16 cellular contexts compared by ENCODE assay signal in the genomic region with DNA sequence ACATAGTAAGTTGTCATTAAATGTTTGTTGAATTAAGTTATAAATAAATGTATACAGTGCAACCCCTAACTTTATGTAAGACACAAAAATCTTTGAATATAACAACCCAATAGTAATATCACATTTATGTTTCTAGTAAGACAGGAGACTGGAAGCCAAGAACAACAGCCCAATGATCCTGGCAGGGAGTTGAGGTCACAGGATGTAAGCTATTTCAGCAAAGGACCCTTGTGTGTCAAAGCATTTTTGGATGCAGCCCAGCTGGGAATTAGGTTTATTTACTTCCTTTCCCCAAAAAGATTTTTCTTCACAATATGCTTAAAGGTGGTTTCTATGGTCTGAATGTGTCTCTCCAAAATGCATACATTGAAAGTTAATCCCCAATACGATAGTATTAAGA. TPM values are rescaled to one million over a fixed set of nuclear protein-coding genes. Genes with fewer than 3 reads are reported as not detected.
"Had no signal": no experiment of that assay in that cellular context is flagged by ENCODE, and none has a peak within 500 bp of the region (broad histone marks: within the 10 kb centered on the region; RNA-seq: fewer than 3 reads in every experiment).

No MANE protein-coding gene starts in this region.

- ATAC-seq: activated CD8-positive, alpha-beta memory T cell treated with anti-CD3 and anti-CD28 coated beads, Interleukin-2, amount 10 ng/mL, durations not matched to agents 7 days and 5 days; gastrocnemius medialis; mucosa of descending colon; natural killer cell; psoas muscle; stimulated activated memory B cell treated with anti-CD40 and anti-IgM and Interleukin-4, amounts not matched to agents 10 μg/mL and 1 μg/mL and 100 μg/mL, for 72 hours had no signal

- H3K36me3 ChIP-seq: esophagus squamous epithelium, gastrocnemius medialis, transverse colon had no signal

- H3K9me3 ChIP-seq: esophagus squamous epithelium, gastrocnemius medialis, mucosa of descending colon, psoas muscle, transverse colon had no signal

- H3K4me3 ChIP-seq: esophagus squamous epithelium, gastrocnemius medialis, mucosa of descending colon, psoas muscle, transverse colon had no signal

- H3K27ac ChIP-seq: esophagus squamous epithelium, psoas muscle, transverse colon had no signal

- H3K27me3 ChIP-seq: esophagus squamous epithelium, gastrocnemius medialis, transverse colon had no signal

- FAIRE-seq: small intestine had no signal

- DNase-seq: activated CD4-positive, alpha-beta T cell treated with anti-CD3 and anti-CD28 coated beads, Interleukin-2, amount 50 U/mL, for 4 hours; activated CD4-positive, CD25-positive, alpha-beta regulatory T cell treated with anti-CD3 and anti-CD28 coated beads, Interleukin-2, amount 50 U/mL, for 72 hours; activated CD8-positive, alpha-beta memory T cell treated with anti-CD3 and anti-CD28 coated beads, Interleukin-2, amount 10 ng/mL, durations not matched to agents 7 days and 5 days; activated effector memory CD4-positive, alpha-beta T cell treated with Interleukin-2 at 50 U/mL for 16 hours; activated T-cell treated with anti-CD3 and anti-CD28 coated beads, Interleukin-2, amount 50 U/mL, for 24 hours; amniotic stem cell; esophagus squamous epithelium; gastrocnemius medialis; hippocampal formation; mucosa of descending colon; natural killer cell; nucleus accumbens; psoas muscle; small intestine; transverse colon had no signal

- H3K4me1 ChIP-seq: esophagus squamous epithelium, gastrocnemius medialis, psoas muscle, transverse colon had no signal

RNA-seq across cellular contexts. Expression of gene ABCA4, which starts 34.0 kb away (rescaled TPM):
- total RNA-seq: activated CD8-positive, alpha-beta memory T cell treated with anti-CD3 and anti-CD28 coated beads, Interleukin-2, amount 10 ng/mL, durations not matched to agents 7 days and 5 days; gastrocnemius medialis had no signal
